Comparison of ENCODE assay signal across 8 cellular contexts in the genomic region with DNA sequence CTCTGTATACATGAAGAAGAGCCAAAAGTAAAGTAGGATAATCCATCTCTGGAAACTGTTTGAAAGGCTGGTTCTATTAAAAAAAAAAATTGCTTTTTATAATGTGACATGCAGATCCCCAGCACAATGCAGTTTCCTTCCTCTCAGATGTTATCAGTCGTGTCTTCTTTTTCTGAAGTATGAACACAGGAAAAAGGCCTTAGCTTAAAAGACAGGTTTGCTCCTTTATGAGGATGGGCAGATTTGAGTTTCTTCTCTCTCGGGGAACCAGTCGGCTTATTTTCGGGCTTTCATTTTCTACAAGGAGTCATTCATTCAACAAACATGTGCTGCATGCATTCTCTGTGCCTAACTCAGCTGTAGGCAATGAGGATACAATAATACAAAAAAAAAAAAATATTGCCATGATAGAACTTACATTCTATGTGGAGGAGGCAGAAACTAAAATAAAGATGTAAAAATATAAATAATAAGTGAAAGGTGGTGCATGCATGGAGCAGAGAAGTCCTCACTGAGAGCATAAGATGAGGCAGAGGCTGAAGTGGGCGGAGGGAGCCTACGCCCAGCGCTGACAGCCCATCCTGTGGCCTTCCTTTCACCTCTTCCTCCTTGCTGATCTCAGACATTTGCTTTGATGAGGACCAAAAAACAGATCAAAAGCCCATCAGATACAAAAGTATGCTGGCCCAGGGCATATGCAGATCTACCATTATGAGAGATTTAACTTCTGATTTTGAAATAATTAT. TPM values are rescaled to one million over a fixed set of nuclear protein-coding genes. Genes with fewer than 3 reads are reported as not detected.
A peak's percentile ranks its signal among the peaks of the same experiment; 100 is the strongest.
DNase-seq lines count a peak whose midpoint lies in the region; ATAC-seq and TF ChIP-seq lines count a peak whose summit lies in the region.

A gene (minus strand): TSS at position 513 of the 746 bp plus-strand sequence. CDS start 467 bp downstream, at position 46.

- H3K9me2 ChIP-seq in Loucy (replicated peaks; ENCODE audit: low read depth, low read length) = no peaks in the 10 kb centered on the region

- ATAC-seq in GM18499 (IDR thresholded peaks at IDR 0.05; ENCODE audit: insufficient read depth, unreplicated experiment) = peak; percentile 29
- ATAC-seq in GM21528 (IDR thresholded peaks at IDR 0.05; ENCODE audit: low FRiP score, unreplicated experiment) = peak; percentile 46
- peak; percentile 18 to 33 for ATAC-seq in lower lobe of right lung
- ATAC-seq in aorta (ENCODE audit: low FRiP score) = no peak

- H3K4me3 ChIP-seq in Loucy (ENCODE audit: low read length, poor library complexity, severe bottlenecking) (peak within 1 kb of the TSS; percentile 56), lower lobe of right lung (peak within 1 kb of the TSS; percentile 21), aorta (ENCODE audit: low read length in 2 of 2) (no peak within 1 kb of the TSS)

- H3K36me3 ChIP-seq in Loucy (ENCODE audit: insufficient read depth, low read length) (no peaks in the 10 kb centered on the region), lower lobe of right lung (no peaks in the 10 kb centered on the region), aorta (ENCODE audit: control insufficient read depth in 1 of 2, insufficient read depth in 2 of 2, low read length in 1 of 2) (no peaks in the 10 kb centered on the region)

- no peak within 1 kb of the TSS for H2AFZ ChIP-seq in Loucy (ENCODE audit: low read length)

- H3K27me3 ChIP-seq in Loucy (ENCODE audit: insufficient read depth, low read length, poor library complexity, severe bottlenecking) = no peaks in the 10 kb centered on the region
- H3K27me3 ChIP-seq in lower lobe of right lung (ENCODE audit: low read depth) = no peaks in the 10 kb centered on the region
- no peaks in the 10 kb centered on the region for H3K27me3 ChIP-seq in aorta (ENCODE audit: control insufficient read depth in 1 of 2, insufficient read depth in 2 of 2, low read length in 1 of 2)

- H3K4me2 ChIP-seq in Loucy (ENCODE audit: low read depth, low read length, poor library complexity, severe bottlenecking) = peak within 1 kb of the TSS; percentile 62

- H4K20me1 ChIP-seq in Loucy (ENCODE audit: insufficient read depth, low read length, poor library complexity, severe bottlenecking) = no peaks in the 10 kb centered on the region

- no peaks in the 10 kb centered on the region for H3F3A ChIP-seq in Loucy (ENCODE audit: low read depth)

- intact Hi-C loops in lower lobe of right lung (cut with DNase I) = no loop called here
- intact Hi-C loops in aorta (cut with DNase I) = no loop called here

- peaks cover 49% of the 10 kb centered on the region for H3K4me1 ChIP-seq in Loucy (ENCODE audit: insufficient read depth, low read length, poor library complexity, severe bottlenecking)
- peaks cover 21% of the 10 kb centered on the region for H3K4me1 ChIP-seq in lower lobe of right lung
- peaks cover 0 to 1% of the 10 kb centered on the region in 2 donors for H3K4me1 ChIP-seq in aorta (ENCODE audit: control insufficient read depth in 1 of 2, insufficient read depth in 2 of 2, low read length in 2 of 2)

- H3K79me2 ChIP-seq in Loucy (ENCODE audit: insufficient read depth, low read length) = no peaks in the 10 kb centered on the region

- no peak for TF ChIP-seq CTCF in Loucy (conservative IDR thresholded peaks at IDR 0.05; ENCODE audit: low read length)
- no peak for TF ChIP-seq CTCF in lower lobe of right lung (IDR thresholded peaks at IDR 0.05)

- H3K9ac ChIP-seq in Loucy (ENCODE audit: low read depth, low read length, poor library complexity, severe bottlenecking) = peak within 1 kb of the TSS; percentile 30

- WGBS in aorta, 2 donors = 89 to 91% methylated on average over 7 of the region's 7 CpGs

- no peaks in the 10 kb centered on the region for H3K9me3 ChIP-seq in Loucy (ENCODE audit: insufficient read depth, low read depth, low read length)
- H3K9me3 ChIP-seq in lower lobe of right lung = no peaks in the 10 kb centered on the region
- no peaks in the 10 kb centered on the region for H3K9me3 ChIP-seq in aorta (ENCODE audit: control insufficient read depth, low read length)

- DNase-seq in lower lobe of right lung (no peak), NCI-H748 treated with DMSO at 0.1 percent for 48 hours (lab: John Stamatoyannopoulos, UW) (no peak), DMS53 treated with DMSO at 0.1 percent for 48 hours (lab: John Stamatoyannopoulos, UW; ENCODE audit: unreplicated experiment) (no peak), hypothalamus (lab: John Stamatoyannopoulos, UW) (no peak), aorta (no peak)

- H3K27ac ChIP-seq in lower lobe of right lung = peak within 1 kb of the TSS; percentile 46
- no peak within 1 kb of the TSS for H3K27ac ChIP-seq in aorta (ENCODE audit: low read depth in 1 of 2, low read length in 2 of 2)

RNA-seq across cellular contexts. Expression of the gene that starts here (rescaled TPM):
- total RNA-seq in lower lobe of right lung = 5.4 TPM
- total RNA-seq in aorta = 1 to 10 TPM; 3.1 to 3.2 TPM
- under 1 TPM in 1 of 2 donors, not detected in 1; 0.15 TPM for polyA plus RNA-seq in aorta

Comparison
In these comparisons a context has a peak if more than half of its experiments do, and no peak if none do; other contexts are left out.
1. H3K4me3 ChIP-seq: peak in Loucy (single experiment) and lower lobe of right lung (single experiment); none in aorta (0 of 2).